ENCODE assay signal across 7 cellular contexts in genomic region chrX:41085883-41086626, GRCh38. TPM values are rescaled to one million over a fixed set of nuclear protein-coding genes. Genes with fewer than 3 reads are reported as not detected.
DNase-seq lines count a peak whose midpoint lies in the region; ATAC-seq, FAIRE-seq and TF ChIP-seq lines count a peak whose summit lies in the region.

No MANE protein-coding gene starts in this region.

- no peaks in the 10 kb centered on the region for H3F3A ChIP-seq in neural cell (ENCODE audit: insufficient read depth, low read length, poor library complexity, severe bottlenecking)

- peaks cover 54% of the 10 kb centered on the region for H3K4me1 ChIP-seq in OCI-LY3 (ENCODE audit: low read length)

- H3K9me3 ChIP-seq in OCI-LY3 (ENCODE audit: insufficient read depth, low read length): no peaks in the 10 kb centered on the region
- no peaks in the 10 kb centered on the region for H3K9me3 ChIP-seq in neural cell (ENCODE audit: low read length)

- TF ChIP-seq EP300 in neural cell (conservative IDR thresholded peaks at IDR 0.05; ENCODE audit: poor library complexity, severe bottlenecking): no peak

- no peaks in the 10 kb centered on the region for H3K9me2 ChIP-seq in neural cell (ENCODE audit: insufficient read depth, low read length)

- H3K27ac ChIP-seq in OCI-LY3 (ENCODE audit: low read length): peak overlapping the region; percentile 98
- peak overlapping the region; percentile 99 for H3K27ac ChIP-seq in neural cell (ENCODE audit: low read length)
- peak overlapping the region; percentile 83 for H3K27ac ChIP-seq in temporal lobe (ENCODE audit: low read depth, low read length)

- H2AFZ ChIP-seq in OCI-LY3 (ENCODE audit: low read depth, low read length): no peak overlapping the region
- no peak overlapping the region for H2AFZ ChIP-seq in neural cell (ENCODE audit: low read depth, low read length)

- peaks cover 21% of the 10 kb centered on the region for H3K36me3 ChIP-seq in OCI-LY3 (replicated peaks; ENCODE audit: low read depth, low read length)
- no peaks in the 10 kb centered on the region for H3K36me3 ChIP-seq in neural cell (ENCODE audit: insufficient read depth, low read length)

- peak overlapping the region; percentile 100 for H3K9ac ChIP-seq in OCI-LY3 (ENCODE audit: low read length)
- peak overlapping the region; percentile 94 for H3K9ac ChIP-seq in neural cell (ENCODE audit: low read length)

- no peak for TF ChIP-seq POLR2A in GM12891 (IDR thresholded peaks at IDR 0.05; ENCODE audit: low read depth, low read length)

- ATAC-seq in HG02623 (IDR thresholded peaks at IDR 0.05; ENCODE audit: unreplicated experiment): peak; percentile 5

- peak; percentile 94 for FAIRE-seq in GM12891 (lab: Jason Lieb, UNC)

- H3K27me3 ChIP-seq in OCI-LY3 (ENCODE audit: low read depth, low read length): no peaks in the 10 kb centered on the region
- H3K27me3 ChIP-seq in neural cell (ENCODE audit: insufficient read depth, low read depth, low read length): no peaks in the 10 kb centered on the region

- TF ChIP-seq CTCF in OCI-LY3 (IDR thresholded peaks at IDR 0.05; ENCODE audit: low read depth, low read length) (no peak), fibroblast of the aortic adventitia (IDR thresholded peaks at IDR 0.05; ENCODE audit: insufficient read depth, low read length) (no peak), neural cell (IDR thresholded peaks at IDR 0.05; ENCODE audit: poor library complexity, severe bottlenecking) (no peak)

- no peak for TF ChIP-seq RAD21 in neural cell (conservative IDR thresholded peaks at IDR 0.05)

- DNase-seq in GM12891 (ENCODE audit: insufficient read length, low spot score) (peak; percentile 6), fibroblast of the aortic adventitia (ENCODE audit: low read depth) (peak; percentile 37)
- peak; percentile 20 for DNase-seq in activated effector memory CD4-positive, alpha-beta T cell treated with Interleukin-2 at 50 U/mL for 16 hours

- peaks cover 59% of the 10 kb centered on the region for H3K79me2 ChIP-seq in OCI-LY3 (ENCODE audit: low read length)
- H3K79me2 ChIP-seq in neural cell (replicated peaks; ENCODE audit: insufficient read depth, low read length): peaks cover 47% of the 10 kb centered on the region

- H3K4me3 ChIP-seq in OCI-LY3 (ENCODE audit: low read length) (peak overlapping the region; percentile 88), fibroblast of the aortic adventitia (ENCODE audit: low read depth, low read length) (peak overlapping the region; percentile 88), neural cell (ENCODE audit: low read length) (peak overlapping the region; percentile 85)

- H3K4me2 ChIP-seq in OCI-LY3 (ENCODE audit: low read length) (peak overlapping the region; percentile 87), neural cell (ENCODE audit: low read length) (no peak overlapping the region)

- peaks cover 46% of the 10 kb centered on the region for H4K20me1 ChIP-seq in OCI-LY3 (ENCODE audit: insufficient read depth, low read length)
- H4K20me1 ChIP-seq in neural cell (ENCODE audit: insufficient read depth): no peaks in the 10 kb centered on the region

TF ChIP-seq in GM12891, 5 proteins besides CTCF, POLR2A, EP300 and RAD21:
- no peak for TF ChIP-seq TAF1 (IDR thresholded peaks at IDR 0.05; ENCODE audit: low read depth, low read length)
- no peak for TF ChIP-seq SPI1 (IDR thresholded peaks at IDR 0.05; ENCODE audit: low read depth, low read length)
- no peak for TF ChIP-seq POU2F2 (IDR thresholded peaks at IDR 0.05; ENCODE audit: low read depth, low read length)
- TF ChIP-seq POLR2AphosphoS5 (IDR thresholded peaks at IDR 0.05; ENCODE audit: low read depth, low read length): no peak
- TF ChIP-seq PAX5 (IDR thresholded peaks at IDR 0.05; ENCODE audit: insufficient read depth, low read length, severe bottlenecking): no peak

TF ChIP-seq in neural cell, 6 proteins besides CTCF, POLR2A, EP300 and RAD21:
- TF ChIP-seq REST (IDR thresholded peaks at IDR 0.05; ENCODE audit: borderline replicate concordance) (no peak), SMC3 (conservative IDR thresholded peaks at IDR 0.05; ENCODE audit: poor library complexity) (no peak), MXI1 (conservative IDR thresholded peaks at IDR 0.05; ENCODE audit: poor library complexity, severe bottlenecking) (peak; percentile 5)

RNA-seq across cellular contexts. Expression of gene USP9X, which starts 0.8 kb away (rescaled TPM):
- 12.6 TPM for polyA plus RNA-seq in GM12891 (2012; ENCODE audit: low read depth, missing spikeins)
- 99.1 and 102 TPM in 2 replicates for total RNA-seq in fibroblast of the aortic adventitia (ENCODE audit: low replicate concordance)
- 33.9 and 36.1 TPM in 2 replicates for polyA plus RNA-seq in neural cell
- 158 and 176 TPM in 2 replicates for polyA minus RNA-seq in neural cell
- total RNA-seq in temporal lobe: 210 TPM

Comparison
In these comparisons a context has a peak if more than half of its experiments do, and no peak if none do; other contexts are left out.
1. Peak in every context shown above with its lines: DNase-seq, ATAC-seq, H3K4me3 ChIP-seq and H3K27ac ChIP-seq.